ENCODE assay signal across 24 cellular contexts in the genomic region with DNA sequence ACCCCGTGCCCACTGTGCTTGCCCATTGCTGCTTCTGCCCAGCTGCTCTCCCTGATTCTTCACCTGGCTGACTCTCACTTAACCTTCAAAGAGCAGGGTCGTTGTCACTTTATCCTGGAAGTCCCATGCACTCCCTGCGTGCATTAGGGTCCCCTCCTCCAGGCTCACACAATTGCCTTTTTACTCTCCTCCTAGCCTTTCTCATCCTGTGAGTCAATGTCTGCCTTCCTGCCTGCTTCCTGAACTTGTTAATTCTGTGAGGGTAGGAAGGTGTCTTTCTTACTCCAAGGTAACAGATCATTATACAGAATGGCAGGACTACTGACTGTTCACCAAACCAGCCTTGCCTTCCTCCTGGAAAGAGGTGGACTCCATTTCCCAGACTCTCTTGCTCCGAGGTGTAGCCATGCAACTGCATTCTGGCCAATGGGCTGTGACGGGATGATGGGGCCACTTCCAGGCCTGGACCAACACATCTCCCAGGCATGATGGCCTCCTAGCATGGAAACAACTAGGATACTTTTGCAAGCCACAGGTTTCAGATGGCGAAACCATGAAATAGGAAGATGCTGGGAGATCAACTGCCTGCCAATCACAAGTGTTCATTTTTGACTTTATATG. TPM values are rescaled to one million over a fixed set of nuclear protein-coding genes. Genes with fewer than 3 reads are reported as not detected.
"Had no signal": no experiment of that assay in that cellular context is flagged by ENCODE, and none has a peak within 500 bp of the region (broad histone marks: within the 10 kb centered on the region; RNA-seq: fewer than 3 reads in every experiment).

No MANE protein-coding gene starts in this region.

- H3K36me3 ChIP-seq: cardiac muscle cell, neutrophil, pancreas, right atrium auricular region, upper lobe of left lung had no signal

- DNase-seq: activated CD4-positive, alpha-beta T cell treated with anti-CD3 and anti-CD28 coated beads for 36 hours; activated CD4-positive, alpha-beta T cell treated with anti-CD3 and anti-CD28 coated beads, Interleukin-2, amount 50 U/mL, for 4 hours; activated effector memory CD4-positive, alpha-beta T cell treated with anti-CD3 and anti-CD28 coated beads, Interleukin-2, amount 50 U/mL, for 16 hours; activated naive CD4-positive, alpha-beta T cell treated with anti-CD3 and anti-CD28 coated beads, Interleukin-2, amount 10 ng/mL, durations not matched to agents 7 days and 5 days; activated T-cell treated with anti-CD3 and anti-CD28 coated beads for 4 hours; amygdala; effector CD4-positive, alpha-beta T cell; foreskin melanocyte; hypothalamus; left colon; pancreas; psoas muscle; stimulated activated CD4-positive, alpha-beta T cell treated with anti-CD3 and anti-CD28 coated beads, Interleukin-4, amount 100 ng/mL, for 24 hours; stimulated activated naive CD4-positive, alpha-beta T cell treated with Interleukin-2 at 50 U/mL for 16 hours; T-helper 9 cell; upper lobe of left lung had no signal

- H3K27me3 ChIP-seq: cardiac muscle cell, neutrophil, pancreas, right atrium auricular region, upper lobe of left lung had no signal

- H3K27ac ChIP-seq: cardiac muscle cell, neutrophil, pancreas, psoas muscle, right atrium auricular region, upper lobe of left lung had no signal

- FAIRE-seq: keratinocyte, pancreas had no signal

- H3K36me3 Mint-ChIP-seq: activated naive CD4-positive, alpha-beta T cell treated with anti-CD3 and anti-CD28 coated beads, Interleukin-2, amount 10 ng/mL, durations not matched to agents 7 days and 5 days; memory B cell had no signal

- H3K4me1 ChIP-seq: pancreas, psoas muscle, upper lobe of left lung had no signal

- H3K9me3 Mint-ChIP-seq: activated naive CD4-positive, alpha-beta T cell treated with anti-CD3 and anti-CD28 coated beads, Interleukin-2, amount 10 ng/mL, durations not matched to agents 7 days and 5 days; memory B cell; nephron had no signal

- H3K4me3 Mint-ChIP-seq: activated CD4-positive, alpha-beta T cell treated with anti-CD3 and anti-CD28 coated beads for 36 hours; activated naive CD4-positive, alpha-beta T cell treated with anti-CD3 and anti-CD28 coated beads, Interleukin-2, amount 10 ng/mL, durations not matched to agents 7 days and 5 days; memory B cell; nephron had no signal

- H3K9me3 ChIP-seq: neutrophil, pancreas, psoas muscle, right atrium auricular region, upper lobe of left lung had no signal

- H3K27ac Mint-ChIP-seq: activated CD4-positive, alpha-beta T cell treated with anti-CD3 and anti-CD28 coated beads for 36 hours; memory B cell; nephron had no signal

- ATAC-seq: activated CD4-positive, alpha-beta T cell treated with anti-CD3 and anti-CD28 coated beads for 36 hours; left colon; pancreas; psoas muscle had no signal

- H3K27me3 Mint-ChIP-seq: activated CD4-positive, alpha-beta T cell treated with anti-CD3 and anti-CD28 coated beads for 36 hours; activated naive CD4-positive, alpha-beta T cell treated with anti-CD3 and anti-CD28 coated beads, Interleukin-2, amount 10 ng/mL, durations not matched to agents 7 days and 5 days had no signal

- H3K4me3 ChIP-seq: cardiac muscle cell, pancreas, psoas muscle, right atrium auricular region, upper lobe of left lung had no signal

- H3K4me1 Mint-ChIP-seq: activated CD4-positive, alpha-beta T cell treated with anti-CD3 and anti-CD28 coated beads for 36 hours; activated naive CD4-positive, alpha-beta T cell treated with anti-CD3 and anti-CD28 coated beads, Interleukin-2, amount 10 ng/mL, durations not matched to agents 7 days and 5 days; memory B cell had no signal

RNA-seq across cellular contexts. Expression of a gene that starts 54.7 kb away (rescaled TPM):
- total RNA-seq: activated CD8-positive, alpha-beta memory T cell treated with anti-CD3 and anti-CD28 coated beads for 36 hours; T-helper 1 cell treated with Interleukin-12 subunit alpha and Interleukin-12 subunit beta and Interleukin-4 antibody, amounts not matched to agents 30 ng/mL and 1 ng/mL, for 36 hours had no signal
